Comparison of ENCODE assay signal across 1 cellular context in the genomic region with DNA sequence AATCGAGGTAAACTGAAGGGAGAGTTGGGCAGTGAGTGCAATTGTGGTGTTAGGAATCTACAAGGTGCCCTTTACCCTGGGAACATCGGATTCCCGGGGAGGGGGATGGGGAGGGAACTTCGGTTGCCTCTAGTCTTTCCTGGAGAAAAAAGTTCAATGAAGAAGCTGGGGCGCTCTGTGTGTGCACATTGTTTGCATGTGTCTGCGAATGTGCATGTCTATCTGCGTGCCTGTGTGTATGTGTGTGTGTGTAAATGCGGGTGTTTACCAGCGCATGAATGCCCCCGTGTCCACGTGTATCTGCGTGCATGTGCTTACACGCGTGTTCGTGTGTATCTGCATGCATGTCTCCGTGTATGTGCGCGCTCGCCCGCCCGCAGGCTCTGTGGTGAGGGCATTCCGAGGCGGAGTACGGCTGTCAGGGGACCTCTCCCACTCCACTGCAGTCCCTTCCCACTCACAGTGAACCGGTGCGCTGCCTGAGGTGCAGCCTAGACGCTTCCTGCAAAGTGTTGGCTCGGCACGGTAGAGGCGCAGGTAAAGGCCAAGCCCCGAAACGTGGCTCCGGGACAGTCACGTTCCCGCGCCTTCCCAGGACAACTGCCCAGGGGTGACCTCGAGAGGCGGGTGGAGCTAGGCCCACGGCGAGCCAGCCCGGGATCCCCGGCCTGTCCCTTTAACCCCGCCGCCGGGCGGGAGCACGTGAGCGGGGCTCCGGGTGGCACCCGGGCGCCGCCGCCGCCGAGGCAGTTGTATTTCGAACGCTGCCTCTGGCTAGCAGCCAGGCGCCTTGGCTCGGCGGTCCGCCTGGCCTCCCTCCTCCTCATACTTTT.
TF ChIP-seq lines count a peak whose summit lies in the region.

No MANE protein-coding gene starts in this region.

TF ChIP-seq in HepG2, 621 proteins besides CTCF, POLR2A, EP300 and RAD21 (continued from another document and continues in another):
- TF ChIP-seq, protein P1, sequence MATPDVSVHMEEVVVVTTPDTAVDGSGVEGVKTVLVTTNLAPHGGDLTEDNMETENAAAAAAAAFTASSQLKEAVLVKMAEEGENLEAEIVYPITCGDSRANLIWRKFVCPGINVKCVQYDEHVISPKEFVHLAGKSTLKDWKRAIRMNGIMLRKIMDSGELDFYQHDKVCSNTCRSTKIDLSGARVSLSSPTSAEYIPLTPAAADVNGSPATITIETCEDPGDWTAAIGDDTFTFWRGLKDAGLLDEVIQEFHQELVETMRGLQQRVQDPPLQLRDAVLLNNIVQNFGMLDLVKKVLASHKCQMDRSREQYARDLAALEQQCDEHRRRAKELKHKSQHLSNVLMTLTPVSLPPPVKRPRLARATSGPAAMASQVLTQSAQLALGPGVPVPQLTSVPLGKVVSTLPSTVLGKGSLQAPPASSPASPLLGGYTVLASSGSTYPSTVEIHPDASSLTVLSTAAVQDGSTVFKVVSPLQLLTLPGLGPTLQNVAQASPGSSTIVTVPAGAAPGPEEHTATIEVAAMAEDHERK (CRISPR knock-in tag; IDR thresholded peaks at IDR 0.05; ENCODE audit: low read depth) = no peak
- TF ChIP-seq HOXA7 (CRISPR knock-in tag; IDR thresholded peaks at IDR 0.05) (0 out of 2 replicates have a peak, but pooled peaks have one; percentile 64), ZNF441 (CRISPR knock-in tag; IDR thresholded peaks at IDR 0.05; ENCODE audit: borderline replicate concordance) (peak; percentile 58; the same call in 1 of the 2 replicates), ZNF616 (CRISPR knock-in tag; IDR thresholded peaks at IDR 0.05; ENCODE audit: low read depth) (no peak), MTF2 (CRISPR knock-in tag; IDR thresholded peaks at IDR 0.05; ENCODE audit: borderline replicate concordance) (no peak), BHLHE40 (IDR thresholded peaks at IDR 0.05; ENCODE audit: low read length) (peak; percentile 91), NR2F1 (CRISPR knock-in tag; IDR thresholded peaks at IDR 0.05) (0 out of 4 replicates have a peak, but pooled peaks of 1 of the 2 experiments have one; percentile 5), NPAS2 (CRISPR knock-in tag; IDR thresholded peaks at IDR 0.05; ENCODE audit: borderline replicate concordance) (no peak), HDAC1 (CRISPR knock-in tag; IDR thresholded peaks at IDR 0.05) (peak; percentile 90), ZNF562 (CRISPR knock-in tag; IDR thresholded peaks at IDR 0.05; ENCODE audit: borderline replicate concordance) (no peak), SOX5 (CRISPR knock-in tag; IDR thresholded peaks at IDR 0.05; ENCODE audit: borderline replicate concordance) (0 out of 2 replicates have a peak, but pooled peaks have one; percentile 10), TGIF2 (CRISPR knock-in tag; IDR thresholded peaks at IDR 0.05) (no peak; the same call in 1 of the 2 replicates), ZBTB20 (CRISPR knock-in tag; IDR thresholded peaks at IDR 0.05; ENCODE audit: borderline replicate concordance, low read depth) (no peak), ZKSCAN8 (CRISPR knock-in tag; IDR thresholded peaks at IDR 0.05; ENCODE audit: borderline replicate concordance) (no peak), ZNF746 (CRISPR knock-in tag; IDR thresholded peaks at IDR 0.05) (0 out of 2 replicates have a peak, but pooled peaks have one; percentile 74), ZBTB21 (CRISPR knock-in tag; IDR thresholded peaks at IDR 0.05) (no peak), PHB2 (IDR thresholded peaks at IDR 0.05; ENCODE audit: partially characterized antibody) (no peak), ZNF768 (CRISPR knock-in tag; IDR thresholded peaks at IDR 0.05) (peak; percentile 75; the same call in 1 of the 2 replicates), ZNF552 (CRISPR knock-in tag; IDR thresholded peaks at IDR 0.05; ENCODE audit: borderline replicate concordance) (no peak; the same call in 1 of the 2 replicates), ISL2 (CRISPR knock-in tag; IDR thresholded peaks at IDR 0.05) (peak; percentile 71), NFIB (CRISPR knock-in tag; IDR thresholded peaks at IDR 0.05; ENCODE audit: borderline replicate concordance) (no peak), SSRP1 (CRISPR knock-in tag; IDR thresholded peaks at IDR 0.05) (0 out of 2 replicates have a peak, but pooled peaks have one; percentile 40), ARNT2 (CRISPR knock-in tag; IDR thresholded peaks at IDR 0.05; ENCODE audit: low read depth) (peak; percentile 35; the same call in 1 of the 2 replicates), PLRG1 (conservative IDR thresholded peaks at IDR 0.05) (no peak), ZNF460 (CRISPR knock-in tag; IDR thresholded peaks at IDR 0.05; ENCODE audit: borderline replicate concordance) (no peak), SAFB2 (CRISPR knock-in tag; IDR thresholded peaks at IDR 0.05; ENCODE audit: borderline replicate concordance, low read depth) (peak; percentile 19), ZNF780A (CRISPR knock-in tag; IDR thresholded peaks at IDR 0.05) (no peak; the same call in 1 of the 2 replicates), SNAPC2 (CRISPR knock-in tag; IDR thresholded peaks at IDR 0.05) (no peak), MXI1 (IDR thresholded peaks at IDR 0.05; ENCODE audit: borderline replicate concordance, low read depth, low read length) (peak; percentile 29; the same call in 2 of the 3 replicates), MZF1 (CRISPR knock-in tag; IDR thresholded peaks at IDR 0.05; ENCODE audit: borderline replicate concordance) (no peak), KLF11 (CRISPR knock-in tag; IDR thresholded peaks at IDR 0.05) (no peak), ATF2 (CRISPR knock-in tag; IDR thresholded peaks at IDR 0.05) (no peak; the same call in 1 of the 2 replicates), ZNF747 (CRISPR knock-in tag; IDR thresholded peaks at IDR 0.05; ENCODE audit: borderline replicate concordance) (0 out of 2 replicates have a peak, but pooled peaks have one; percentile 33), POLR2AphosphoS5 (IDR thresholded peaks at IDR 0.05; ENCODE audit: low read depth, low read length) (no peak)
- TF ChIP-seq, protein P2, sequence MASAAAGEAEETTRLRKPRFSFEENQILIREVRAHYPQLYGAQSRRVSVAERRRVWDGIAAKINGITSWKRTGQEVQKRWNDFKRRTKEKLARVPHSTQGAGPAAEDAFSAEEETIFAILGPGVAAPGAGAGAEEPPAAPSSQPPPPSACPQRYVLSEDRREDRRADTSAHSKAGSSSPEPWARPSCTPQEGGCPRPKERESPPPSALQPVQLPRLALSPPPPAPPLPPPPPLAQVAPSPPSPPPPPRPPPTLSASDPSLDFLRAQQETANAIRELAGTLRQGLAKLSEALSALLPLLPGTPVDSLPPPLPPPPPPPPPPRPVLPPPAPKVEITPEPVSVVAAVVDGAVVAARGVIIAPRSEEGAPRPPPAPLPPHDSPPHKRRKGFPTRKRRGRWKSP (CRISPR knock-in tag; IDR thresholded peaks at IDR 0.05) = 0 out of 2 replicates have a peak, but pooled peaks have one; percentile 25
- TF ChIP-seq, protein P3, sequence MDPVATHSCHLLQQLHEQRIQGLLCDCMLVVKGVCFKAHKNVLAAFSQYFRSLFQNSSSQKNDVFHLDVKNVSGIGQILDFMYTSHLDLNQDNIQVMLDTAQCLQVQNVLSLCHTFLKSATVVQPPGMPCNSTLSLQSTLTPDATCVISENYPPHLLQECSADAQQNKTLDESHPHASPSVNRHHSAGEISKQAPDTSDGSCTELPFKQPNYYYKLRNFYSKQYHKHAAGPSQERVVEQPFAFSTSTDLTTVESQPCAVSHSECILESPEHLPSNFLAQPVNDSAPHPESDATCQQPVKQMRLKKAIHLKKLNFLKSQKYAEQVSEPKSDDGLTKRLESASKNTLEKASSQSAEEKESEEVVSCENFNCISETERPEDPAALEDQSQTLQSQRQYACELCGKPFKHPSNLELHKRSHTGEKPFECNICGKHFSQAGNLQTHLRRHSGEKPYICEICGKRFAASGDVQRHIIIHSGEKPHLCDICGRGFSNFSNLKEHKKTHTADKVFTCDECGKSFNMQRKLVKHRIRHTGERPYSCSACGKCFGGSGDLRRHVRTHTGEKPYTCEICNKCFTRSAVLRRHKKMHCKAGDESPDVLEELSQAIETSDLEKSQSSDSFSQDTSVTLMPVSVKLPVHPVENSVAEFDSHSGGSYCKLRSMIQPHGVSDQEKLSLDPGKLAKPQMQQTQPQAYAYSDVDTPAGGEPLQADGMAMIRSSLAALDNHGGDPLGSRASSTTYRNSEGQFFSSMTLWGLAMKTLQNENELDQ (CRISPR knock-in tag; IDR thresholded peaks at IDR 0.05; ENCODE audit: borderline replicate concordance) = no peak
- TF ChIP-seq, protein P4, sequence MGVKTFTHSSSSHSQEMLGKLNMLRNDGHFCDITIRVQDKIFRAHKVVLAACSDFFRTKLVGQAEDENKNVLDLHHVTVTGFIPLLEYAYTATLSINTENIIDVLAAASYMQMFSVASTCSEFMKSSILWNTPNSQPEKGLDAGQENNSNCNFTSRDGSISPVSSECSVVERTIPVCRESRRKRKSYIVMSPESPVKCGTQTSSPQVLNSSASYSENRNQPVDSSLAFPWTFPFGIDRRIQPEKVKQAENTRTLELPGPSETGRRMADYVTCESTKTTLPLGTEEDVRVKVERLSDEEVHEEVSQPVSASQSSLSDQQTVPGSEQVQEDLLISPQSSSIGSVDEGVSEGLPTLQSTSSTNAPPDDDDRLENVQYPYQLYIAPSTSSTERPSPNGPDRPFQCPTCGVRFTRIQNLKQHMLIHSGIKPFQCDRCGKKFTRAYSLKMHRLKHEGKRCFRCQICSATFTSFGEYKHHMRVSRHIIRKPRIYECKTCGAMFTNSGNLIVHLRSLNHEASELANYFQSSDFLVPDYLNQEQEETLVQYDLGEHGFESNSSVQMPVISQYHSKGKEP (CRISPR knock-in tag; IDR thresholded peaks at IDR 0.05) = no peak
- TF ChIP-seq, protein P5, sequence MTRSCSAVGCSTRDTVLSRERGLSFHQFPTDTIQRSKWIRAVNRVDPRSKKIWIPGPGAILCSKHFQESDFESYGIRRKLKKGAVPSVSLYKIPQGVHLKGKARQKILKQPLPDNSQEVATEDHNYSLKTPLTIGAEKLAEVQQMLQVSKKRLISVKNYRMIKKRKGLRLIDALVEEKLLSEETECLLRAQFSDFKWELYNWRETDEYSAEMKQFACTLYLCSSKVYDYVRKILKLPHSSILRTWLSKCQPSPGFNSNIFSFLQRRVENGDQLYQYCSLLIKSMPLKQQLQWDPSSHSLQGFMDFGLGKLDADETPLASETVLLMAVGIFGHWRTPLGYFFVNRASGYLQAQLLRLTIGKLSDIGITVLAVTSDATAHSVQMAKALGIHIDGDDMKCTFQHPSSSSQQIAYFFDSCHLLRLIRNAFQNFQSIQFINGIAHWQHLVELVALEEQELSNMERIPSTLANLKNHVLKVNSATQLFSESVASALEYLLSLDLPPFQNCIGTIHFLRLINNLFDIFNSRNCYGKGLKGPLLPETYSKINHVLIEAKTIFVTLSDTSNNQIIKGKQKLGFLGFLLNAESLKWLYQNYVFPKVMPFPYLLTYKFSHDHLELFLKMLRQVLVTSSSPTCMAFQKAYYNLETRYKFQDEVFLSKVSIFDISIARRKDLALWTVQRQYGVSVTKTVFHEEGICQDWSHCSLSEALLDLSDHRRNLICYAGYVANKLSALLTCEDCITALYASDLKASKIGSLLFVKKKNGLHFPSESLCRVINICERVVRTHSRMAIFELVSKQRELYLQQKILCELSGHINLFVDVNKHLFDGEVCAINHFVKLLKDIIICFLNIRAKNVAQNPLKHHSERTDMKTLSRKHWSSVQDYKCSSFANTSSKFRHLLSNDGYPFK (CRISPR knock-in tag; IDR thresholded peaks at IDR 0.05; ENCODE audit: borderline replicate concordance) = peak; percentile 53; the same call in 1 of the 2 replicates
- TF ChIP-seq, protein P6, sequence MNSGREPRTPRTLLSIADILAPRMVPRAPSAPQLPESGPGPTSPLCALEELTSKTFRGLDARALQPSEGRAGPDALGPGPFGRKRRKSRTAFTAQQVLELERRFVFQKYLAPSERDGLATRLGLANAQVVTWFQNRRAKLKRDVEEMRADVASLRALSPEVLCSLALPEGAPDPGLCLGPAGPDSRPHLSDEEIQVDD (CRISPR knock-in tag; IDR thresholded peaks at IDR 0.05; ENCODE audit: borderline replicate concordance) = peak; percentile 76; the same call in 1 of the 2 replicates
- TF ChIP-seq, protein P7, sequence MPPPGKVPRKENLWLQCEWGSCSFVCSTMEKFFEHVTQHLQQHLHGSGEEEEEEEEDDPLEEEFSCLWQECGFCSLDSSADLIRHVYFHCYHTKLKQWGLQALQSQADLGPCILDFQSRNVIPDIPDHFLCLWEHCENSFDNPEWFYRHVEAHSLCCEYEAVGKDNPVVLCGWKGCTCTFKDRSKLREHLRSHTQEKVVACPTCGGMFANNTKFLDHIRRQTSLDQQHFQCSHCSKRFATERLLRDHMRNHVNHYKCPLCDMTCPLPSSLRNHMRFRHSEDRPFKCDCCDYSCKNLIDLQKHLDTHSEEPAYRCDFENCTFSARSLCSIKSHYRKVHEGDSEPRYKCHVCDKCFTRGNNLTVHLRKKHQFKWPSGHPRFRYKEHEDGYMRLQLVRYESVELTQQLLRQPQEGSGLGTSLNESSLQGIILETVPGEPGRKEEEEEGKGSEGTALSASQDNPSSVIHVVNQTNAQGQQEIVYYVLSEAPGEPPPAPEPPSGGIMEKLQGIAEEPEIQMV (CRISPR knock-in tag; IDR thresholded peaks at IDR 0.05; ENCODE audit: low read depth) = 0 out of 2 replicates have a peak, but pooled peaks have one; percentile 56
- TF ChIP-seq, protein P8, sequence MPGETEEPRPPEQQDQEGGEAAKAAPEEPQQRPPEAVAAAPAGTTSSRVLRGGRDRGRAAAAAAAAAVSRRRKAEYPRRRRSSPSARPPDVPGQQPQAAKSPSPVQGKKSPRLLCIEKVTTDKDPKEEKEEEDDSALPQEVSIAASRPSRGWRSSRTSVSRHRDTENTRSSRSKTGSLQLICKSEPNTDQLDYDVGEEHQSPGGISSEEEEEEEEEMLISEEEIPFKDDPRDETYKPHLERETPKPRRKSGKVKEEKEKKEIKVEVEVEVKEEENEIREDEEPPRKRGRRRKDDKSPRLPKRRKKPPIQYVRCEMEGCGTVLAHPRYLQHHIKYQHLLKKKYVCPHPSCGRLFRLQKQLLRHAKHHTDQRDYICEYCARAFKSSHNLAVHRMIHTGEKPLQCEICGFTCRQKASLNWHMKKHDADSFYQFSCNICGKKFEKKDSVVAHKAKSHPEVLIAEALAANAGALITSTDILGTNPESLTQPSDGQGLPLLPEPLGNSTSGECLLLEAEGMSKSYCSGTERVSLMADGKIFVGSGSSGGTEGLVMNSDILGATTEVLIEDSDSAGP (CRISPR knock-in tag; IDR thresholded peaks at IDR 0.05; ENCODE audit: borderline replicate concordance) = peak; percentile 99
- TF ChIP-seq, protein P9, sequence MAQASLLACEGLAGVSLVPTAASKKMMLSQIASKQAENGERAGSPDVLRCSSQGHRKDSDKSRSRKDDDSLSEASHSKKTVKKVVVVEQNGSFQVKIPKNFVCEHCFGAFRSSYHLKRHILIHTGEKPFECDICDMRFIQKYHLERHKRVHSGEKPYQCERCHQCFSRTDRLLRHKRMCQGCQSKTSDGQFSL (CRISPR knock-in tag; IDR thresholded peaks at IDR 0.05) = peak; percentile 57; the same call in 1 of the 2 replicates
